1 cellular context compared by ENCODE assay signal in genomic region chr2:58046585-58047372, GRCh38.
TF ChIP-seq lines count a peak whose summit lies in the region.

TSS of gene VRK2 (plus strand) at chr2:58046806. CDS start at chr2:58048832, 2,026 bp downstream.

TF ChIP-seq in K562, 482 proteins besides CTCF, POLR2A, EP300 and RAD21 (continued from another document and continues in another):
- peak; percentile 97 for TF ChIP-seq MGA (IDR thresholded peaks at IDR 0.05)
- no peak for TF ChIP-seq TCFL5 (CRISPR knock-in tag; conservative IDR thresholded peaks at IDR 0.05)
- no peak for TF ChIP-seq ZNF707 (CRISPR knock-in tag; conservative IDR thresholded peaks at IDR 0.05)
- TF ChIP-seq HMGXB4 (CRISPR knock-in tag; IDR thresholded peaks at IDR 0.05): 0 out of 2 replicates have a peak, but pooled peaks have one; percentile 76
- TF ChIP-seq HES1 (IDR thresholded peaks at IDR 0.05; ENCODE audit: low read depth): no peak
- TF ChIP-seq GTF2F1 (IDR thresholded peaks at IDR 0.05; ENCODE audit: low read depth, low read length): 0 out of 2 replicates have a peak, but pooled peaks have one; percentile 18
- no peak for TF ChIP-seq ZNF263 (CRISPR knock-in tag; IDR thresholded peaks at IDR 0.05; ENCODE audit: borderline replicate concordance)
- TF ChIP-seq CEBPB (tag; IDR thresholded peaks at IDR 0.05): no peak
- TF ChIP-seq GABPB1 (CRISPR knock-in tag; IDR thresholded peaks at IDR 0.05): no peak; the same call in 1 of the 2 replicates
- no peak for TF ChIP-seq TAL1 (IDR thresholded peaks at IDR 0.05)
- no peak for TF ChIP-seq MCM3 (IDR thresholded peaks at IDR 0.05)
- peak; percentile 3; the same call in 1 of the 2 replicates for TF ChIP-seq ARID1B (IDR thresholded peaks at IDR 0.05)
- no peak for TF ChIP-seq MCM2 (IDR thresholded peaks at IDR 0.05; ENCODE audit: low read depth)
- TF ChIP-seq REST (CRISPR knock-in tag; IDR thresholded peaks at IDR 0.05; ENCODE audit: low read depth): peak; percentile 27; the same call in 1 of the 2 replicates
- no peak for TF ChIP-seq RAD51 (IDR thresholded peaks at IDR 0.05; ENCODE audit: borderline replicate concordance, low read depth)
- no peak for TF ChIP-seq SIRT6 (IDR thresholded peaks at IDR 0.05; ENCODE audit: low read depth, low read length)
- TF ChIP-seq HMG20B (CRISPR knock-in tag; IDR thresholded peaks at IDR 0.05): no peak
- TF ChIP-seq DMBX1 (CRISPR knock-in tag; IDR thresholded peaks at IDR 0.05; ENCODE audit: borderline replicate concordance): no peak
- no peak for TF ChIP-seq DEAF1 (CRISPR knock-in tag; IDR thresholded peaks at IDR 0.05)
- TF ChIP-seq ZNF282 (CRISPR knock-in tag; IDR thresholded peaks at IDR 0.05): peak; percentile 55; the same call in 1 of the 2 replicates
- TF ChIP-seq POLR2AphosphoS2 (IDR thresholded peaks at IDR 0.05; ENCODE audit: low read length): no peak
- no peak; the same call in 1 of the 2 replicates for TF ChIP-seq GTF2A2 (tag; IDR thresholded peaks at IDR 0.05)
- no peak for TF ChIP-seq ZNF347 (CRISPR knock-in tag; IDR thresholded peaks at IDR 0.05; ENCODE audit: low read depth)
- TF ChIP-seq POLR2B (IDR thresholded peaks at IDR 0.05; ENCODE audit: low read depth, partially characterized antibody): peak; percentile 71
- TF ChIP-seq ATF4 (CRISPR knock-in tag; IDR thresholded peaks at IDR 0.05): no peak
- TF ChIP-seq ZNF778 (CRISPR knock-in tag; IDR thresholded peaks at IDR 0.05): no peak
